ENCODE assay signal across 9 cellular contexts in the genomic region with DNA sequence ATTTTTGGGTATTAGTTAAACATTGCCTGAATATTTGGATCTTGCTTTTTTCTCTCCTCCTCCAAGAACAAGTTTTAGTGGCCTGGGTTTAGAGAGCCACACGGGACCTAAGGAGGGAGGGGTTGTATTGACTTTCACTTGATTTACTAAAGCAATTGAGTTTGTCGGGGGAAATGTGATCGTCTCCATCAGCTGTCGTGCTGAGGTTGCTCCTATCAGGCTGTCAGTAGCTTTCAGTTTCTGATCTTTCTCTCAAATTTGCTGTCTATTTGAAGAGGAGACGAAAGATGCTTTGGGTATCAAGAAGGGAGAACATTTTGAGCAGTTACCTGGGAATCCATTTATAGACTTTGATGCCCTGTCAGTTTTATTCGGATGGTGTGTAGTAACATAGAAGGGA.
DNase-seq lines count a peak whose midpoint lies in the region; ATAC-seq and TF ChIP-seq lines count a peak whose summit lies in the region.
"Had no signal": no experiment of that assay in that cellular context is flagged by ENCODE, and none has a peak within 500 bp of the region (broad histone marks: within the 10 kb centered on the region; RNA-seq: fewer than 3 reads in every experiment).

No MANE protein-coding gene starts in this region.

- H4K20me1 ChIP-seq in MM.1S (ENCODE audit: insufficient read depth, low read length), result no peaks in the 10 kb centered on the region

- TF ChIP-seq CTCF in MM.1S (IDR thresholded peaks at IDR 0.05; ENCODE audit: low read length) (no peak), psoas muscle (IDR thresholded peaks at IDR 0.05) (no peak), Peyer's patch (IDR thresholded peaks at IDR 0.05) (no peak)

- H3K4me3 ChIP-seq in MM.1S (ENCODE audit: low read length), result peak overlapping the region; percentile 44
- peak overlapping the region; percentile 48 for H3K4me3 ChIP-seq in psoas muscle
- H3K4me3 ChIP-seq in Peyer's patch, result peak overlapping the region in 1 of 4 donors; percentile 7

- H3K36me3 ChIP-seq in MM.1S (replicated peaks; ENCODE audit: insufficient read depth, low read length) (no peaks in the 10 kb centered on the region), psoas muscle (ENCODE audit: insufficient read depth in 1 of 2, low read depth in 1 of 2) (no peaks in the 10 kb centered on the region), Peyer's patch (no peaks in the 10 kb centered on the region)

- peak overlapping the region; percentile 81 for H3K4me2 ChIP-seq in MM.1S (ENCODE audit: low read depth, low read length)

- peaks cover 14% of the 10 kb centered on the region for H3F3A ChIP-seq in MM.1S (ENCODE audit: insufficient read depth, low read length)

- H3K4me1 ChIP-seq in MM.1S (ENCODE audit: low read length), result peaks cover 33% of the 10 kb centered on the region
- H3K4me1 ChIP-seq in psoas muscle, result peaks cover 61% of the 10 kb centered on the region
- H3K4me1 ChIP-seq in Peyer's patch, result peaks cover 0 to 13% (median 0%) of the 10 kb centered on the region in 4 donors

- intact Hi-C loops in psoas muscle (cut with DNase I), result no loop called here

- no peaks in the 10 kb centered on the region for H3K9me2 ChIP-seq in MM.1S (replicated peaks; ENCODE audit: insufficient read depth, low read length)

- H3K27me3 ChIP-seq in MM.1S (replicated peaks; ENCODE audit: insufficient read depth, low read length) (no peaks in the 10 kb centered on the region), psoas muscle (ENCODE audit: insufficient read depth in 3 of 3, low read length in 2 of 3) (no peaks in the 10 kb centered on the region), Peyer's patch (no peaks in the 10 kb centered on the region)

- peak overlapping the region; percentile 46; the same call in 1 of the 2 replicates for H3K27ac ChIP-seq in MM.1S (ENCODE audit: low read length)
- peak overlapping the region; percentile 65 for H3K27ac ChIP-seq in psoas muscle
- peak overlapping the region in 2 of 4 donors; percentile 52 to 57 for H3K27ac ChIP-seq in Peyer's patch

- H3K9me3 ChIP-seq in MM.1S (replicated peaks; ENCODE audit: insufficient read depth, low read length), result no peaks in the 10 kb centered on the region
- no peaks in the 10 kb centered on the region for H3K9me3 ChIP-seq in psoas muscle
- H3K9me3 ChIP-seq in Peyer's patch, result no peaks in the 10 kb centered on the region

- ATAC-seq in GM19023 (IDR thresholded peaks at IDR 0.05; ENCODE audit: unreplicated experiment) (peak; percentile 75), HG02571 (IDR thresholded peaks at IDR 0.05; ENCODE audit: unreplicated experiment) (peak; percentile 70), psoas muscle (no peak)

- DNase-seq in MM.1S (peak; percentile 88), psoas muscle (no peak), foreskin melanocyte (no peak), Peyer's patch (no peak), dedifferentiated amniotic fluid mesenchymal stem cell (ENCODE audit: extremely low spot score) (no peak)
- DNase-seq in activated naive CD4-positive, alpha-beta T cell treated with anti-CD3 and anti-CD28 coated beads, Interleukin-2, amount 50 U/mL, for 16 hours, result no peak
- DNase-seq: stimulated activated CD4-positive, alpha-beta T cell treated with anti-CD3 and anti-CD28 coated beads, Interleukin-15, amount 100 ng/mL, for 24 hours had no signal

- H3K9ac ChIP-seq in MM.1S (ENCODE audit: low read length), result peak overlapping the region; percentile 40; the same call in 1 of the 2 replicates

- WGBS in psoas muscle, 3 donors, result 23 to 33% (median 23%) methylated on average over 6 of the region's 6 CpGs

- no peak overlapping the region for H2AFZ ChIP-seq in MM.1S (ENCODE audit: low read length)

- H3K79me2 ChIP-seq in MM.1S (ENCODE audit: low read length), result peaks cover 79% of the 10 kb centered on the region

- TF ChIP-seq POLR2A in Peyer's patch (IDR thresholded peaks at IDR 0.05), result no peak

Comparison
In these comparisons a context has a peak if more than half of its experiments do, and no peak if none do; other contexts are left out.
1. ATAC-seq: peak in GM19023 (single experiment) and HG02571 (single experiment); none in psoas muscle (0 of 4).